ENCODE assay signal across 20 cellular contexts in genomic region chr4:112668131-112668530, GRCh38. TPM values are rescaled to one million over a fixed set of nuclear protein-coding genes. Genes with fewer than 3 reads are reported as not detected.
DNase-seq lines count a peak whose midpoint lies in the region; ATAC-seq and TF ChIP-seq lines count a peak whose summit lies in the region.
"Had no signal": no experiment of that assay in that cellular context is flagged by ENCODE, and none has a peak within 500 bp of the region (broad histone marks: within the 10 kb centered on the region; RNA-seq: fewer than 3 reads in every experiment).

No MANE protein-coding gene starts in this region.

- no peak for ATAC-seq in WTC11
- ATAC-seq: CD8-positive, alpha-beta T cell; HCT116 had no signal

- no peak overlapping the region for H2BK120ac ChIP-seq in mesendoderm (ENCODE audit: low read depth, low read length)

- H3K4me1 ChIP-seq in mesendoderm (ENCODE audit: control insufficient read depth, low read depth, low read length): no peaks in the 10 kb centered on the region
- H3K4me1 ChIP-seq: BLaER1, Caco-2 had no signal

- H3K4me3 ChIP-seq in mesendoderm (ENCODE audit: low read length): no peak overlapping the region
- H3K4me3 ChIP-seq: BLaER1 had no signal

- no peaks in the 10 kb centered on the region for H3K27me3 ChIP-seq in mesendoderm (ENCODE audit: insufficient read depth, low read length, poor library complexity)
- H3K27me3 ChIP-seq: BLaER1 had no signal

- H3K4me1 Mint-ChIP-seq in WTC11: peaks cover 18% of the 10 kb centered on the region
- H3K4me1 Mint-ChIP-seq: B cell; CD4-positive, CD25-positive, alpha-beta regulatory T cell had no signal

- POLR2A ChIA-PET in WTC11 (lab: Charles Lee): no interaction called here

- TF ChIP-seq CTCF in WTC11 (IDR thresholded peaks at IDR 0.05): no peak

- no peak overlapping the region for H3K4me2 ChIP-seq in mesendoderm (ENCODE audit: low read length)
- H3K4me2 ChIP-seq: BLaER1 had no signal

- no peak overlapping the region for H3K23ac ChIP-seq in mesendoderm (ENCODE audit: low read length)

- no peak overlapping the region for H3K27ac ChIP-seq in mesendoderm (ENCODE audit: low read depth, low read length)
- H3K27ac ChIP-seq: 22Rv1, BLaER1, C4-2B had no signal

- H3K79me1 ChIP-seq in mesendoderm (ENCODE audit: low read length): no peaks in the 10 kb centered on the region

- H3K56ac ChIP-seq in mesendoderm (ENCODE audit: low read length): peak overlapping the region; percentile 54

- no peak overlapping the region for H4K8ac ChIP-seq in mesendoderm (ENCODE audit: low read depth, low read length)

- no peak overlapping the region for H3K4me3 Mint-ChIP-seq in WTC11
- H3K4me3 Mint-ChIP-seq: B cell; CD4-positive, CD25-positive, alpha-beta regulatory T cell; CD8-positive, alpha-beta T cell had no signal

- H3K9ac ChIP-seq in mesendoderm (ENCODE audit: low read length): no peak overlapping the region
- H3K9ac ChIP-seq: BLaER1 had no signal

- peak; percentile 16 for DNase-seq in NCI-H82 (lab: John Stamatoyannopoulos, UW)
- no peak for DNase-seq in NCI-H82 treated with DMSO at 0.1 percent for 48 hours (lab: John Stamatoyannopoulos, UW; ENCODE audit: unreplicated experiment)
- no peak for DNase-seq in WTC11 (ENCODE audit: low spot score)
- no peak for DNase-seq in mesendoderm
- no peak for DNase-seq in midbrain (lab: John Stamatoyannopoulos, UW)
- no peak for DNase-seq in G401 (ENCODE audit: low spot score)
- DNase-seq in NCI-H526 (lab: John Stamatoyannopoulos, UW): no peak
- DNase-seq: Caco-2; CD4-positive, CD25-positive, alpha-beta regulatory T cell; CD8-positive, alpha-beta T cell; DMS79; EL; GF-D8; GOT3; H7 had no signal

- no CpG with 5 or more reads among the region's 3 CpGs for WGBS in mesendoderm (ENCODE audit: extremely low coverage, insufficient coverage, low lambda C conversion rate)

- no peak overlapping the region for H2AK5ac ChIP-seq in mesendoderm (ENCODE audit: low read length)

- H2BK15ac ChIP-seq in mesendoderm (replicated peaks; ENCODE audit: low read depth): no peak overlapping the region

- CTCF ChIA-PET in WTC11 (lab: Charles Lee): interaction anchor here (0.6 to 2.1 kb wide), 2 partner anchors 22 to 97 kb away, joined by 3 to 8 read pairs; no protein-coding TSS in a partner anchor

- H2BK5ac ChIP-seq in mesendoderm (ENCODE audit: low read length): peak overlapping the region; percentile 35

- peak overlapping the region; percentile 80 for H3K18ac ChIP-seq in mesendoderm (ENCODE audit: low read length)

- no peaks in the 10 kb centered on the region for H3K9me3 Mint-ChIP-seq in WTC11
- H3K9me3 Mint-ChIP-seq: CD8-positive, alpha-beta T cell had no signal

- no peak overlapping the region for H4K5ac ChIP-seq in mesendoderm (ENCODE audit: low read length)

- H3K4ac ChIP-seq in mesendoderm (ENCODE audit: low read depth, low read length): no peak overlapping the region

- H3K36me3 ChIP-seq in mesendoderm (ENCODE audit: control insufficient read depth, insufficient read depth, low read length): no peaks in the 10 kb centered on the region
- H3K36me3 ChIP-seq: BLaER1 had no signal

- peak overlapping the region; percentile 53 for H3K27ac Mint-ChIP-seq in WTC11
- H3K27ac Mint-ChIP-seq: B cell; CD4-positive, CD25-positive, alpha-beta regulatory T cell; CD8-positive, alpha-beta T cell had no signal

- H3K27me3 Mint-ChIP-seq in WTC11 (ENCODE audit: low read depth): no peaks in the 10 kb centered on the region
- H3K27me3 Mint-ChIP-seq: B cell; CD4-positive, CD25-positive, alpha-beta regulatory T cell had no signal

- no peaks in the 10 kb centered on the region for H3K79me2 ChIP-seq in mesendoderm (ENCODE audit: control insufficient read depth, insufficient read depth, low read length)

- in situ Hi-C loops in G401 (cut with HindIII; ENCODE audit: low sequenced_read_pairs): no loop called here

- no peaks in the 10 kb centered on the region for H3K36me3 Mint-ChIP-seq in WTC11

TF ChIP-seq in WTC11, 78 proteins besides CTCF, POLR2A, EP300 and RAD21:
- TF ChIP-seq ZNF671 (CRISPR knock-in tag; IDR thresholded peaks at IDR 0.05) (no peak), SP1 (CRISPR knock-in tag; conservative IDR thresholded peaks at IDR 0.05) (no peak), NR1H2 (CRISPR knock-in tag; IDR thresholded peaks at IDR 0.05) (no peak), ZNF396 (CRISPR knock-in tag; IDR thresholded peaks at IDR 0.05; ENCODE audit: borderline replicate concordance) (no peak), FOXJ3 (CRISPR knock-in tag; IDR thresholded peaks at IDR 0.05; ENCODE audit: borderline replicate concordance) (no peak), TP53 (CRISPR knock-in tag; IDR thresholded peaks at IDR 0.05) (no peak), ZNF138 (CRISPR knock-in tag; conservative IDR thresholded peaks at IDR 0.05) (no peak), MAX (CRISPR knock-in tag; IDR thresholded peaks at IDR 0.05) (no peak), HMGXB4 (CRISPR knock-in tag; IDR thresholded peaks at IDR 0.05) (no peak), CREM (CRISPR knock-in tag; IDR thresholded peaks at IDR 0.05) (no peak), ZNF532 (CRISPR knock-in tag; IDR thresholded peaks at IDR 0.05; ENCODE audit: borderline replicate concordance) (no peak), ZMAT4 (CRISPR knock-in tag; IDR thresholded peaks at IDR 0.05) (no peak)

RNA-seq across cellular contexts. Expression of gene LARP7, which starts 31.2 kb away (rescaled TPM):
- total RNA-seq in WTC11 (2021): 37.5 to 46.2 TPM (median 42.3 TPM) in 3 replicates
- 135 TPM for polyA plus RNA-seq in mesendoderm (2013, experiment 1 of 2)
- polyA plus RNA-seq in mesendoderm (2013, experiment 2 of 2): 145 TPM
- total RNA-seq in G401 (2014; rRNA removed; shearing (Covaris generic)): 30.8 and 50.0 TPM in 2 replicates

RNA-seq across cellular contexts. Expression of gene ZGRF1, which starts 31.4 kb away (rescaled TPM):
- total RNA-seq in WTC11 (2021): 46.6 to 56.2 TPM (median 47.1 TPM) in 3 replicates
- 28.8 TPM for polyA plus RNA-seq in mesendoderm (2013, experiment 1 of 2)
- 27.5 TPM for polyA plus RNA-seq in mesendoderm (2013, experiment 2 of 2)
- total RNA-seq in G401 (2014; rRNA removed; shearing (Covaris generic)): 5.4 and 9.2 TPM in 2 replicates
